ENCODE assay signal across 2 cellular contexts in the genomic region with DNA sequence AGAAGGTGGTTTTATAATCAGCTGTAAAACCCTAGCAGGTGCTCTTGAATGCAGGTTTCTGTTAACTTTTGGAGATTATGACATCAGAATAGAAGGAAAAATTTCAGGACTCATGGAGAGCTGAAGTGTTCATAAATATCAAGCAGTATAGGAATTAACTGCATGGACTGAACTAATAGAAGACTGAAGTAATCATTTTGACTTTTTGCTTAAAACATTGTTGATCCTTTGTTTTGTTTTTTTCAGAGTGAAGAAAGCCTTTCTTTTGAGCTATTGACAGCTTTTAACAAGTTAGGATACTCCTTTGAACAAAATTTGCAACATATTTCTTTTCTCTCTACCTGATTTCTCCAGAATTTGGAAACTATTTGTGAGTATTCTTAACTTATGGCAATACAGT.
TF ChIP-seq lines count a peak whose summit lies in the region.

No MANE protein-coding gene starts in this region.

TF ChIP-seq in GM23338, 12 proteins besides CTCF, POLR2A, EP300 and RAD21:
- TF ChIP-seq NANOG (IDR thresholded peaks at IDR 0.05; ENCODE audit: borderline replicate concordance) = no peak
- no peak for TF ChIP-seq STAT1 (IDR thresholded peaks at IDR 0.05; ENCODE audit: unreplicated experiment)
- no peak for TF ChIP-seq POLR2AphosphoS5 (IDR thresholded peaks at IDR 0.05; ENCODE audit: low read depth)
- TF ChIP-seq, protein P1, sequence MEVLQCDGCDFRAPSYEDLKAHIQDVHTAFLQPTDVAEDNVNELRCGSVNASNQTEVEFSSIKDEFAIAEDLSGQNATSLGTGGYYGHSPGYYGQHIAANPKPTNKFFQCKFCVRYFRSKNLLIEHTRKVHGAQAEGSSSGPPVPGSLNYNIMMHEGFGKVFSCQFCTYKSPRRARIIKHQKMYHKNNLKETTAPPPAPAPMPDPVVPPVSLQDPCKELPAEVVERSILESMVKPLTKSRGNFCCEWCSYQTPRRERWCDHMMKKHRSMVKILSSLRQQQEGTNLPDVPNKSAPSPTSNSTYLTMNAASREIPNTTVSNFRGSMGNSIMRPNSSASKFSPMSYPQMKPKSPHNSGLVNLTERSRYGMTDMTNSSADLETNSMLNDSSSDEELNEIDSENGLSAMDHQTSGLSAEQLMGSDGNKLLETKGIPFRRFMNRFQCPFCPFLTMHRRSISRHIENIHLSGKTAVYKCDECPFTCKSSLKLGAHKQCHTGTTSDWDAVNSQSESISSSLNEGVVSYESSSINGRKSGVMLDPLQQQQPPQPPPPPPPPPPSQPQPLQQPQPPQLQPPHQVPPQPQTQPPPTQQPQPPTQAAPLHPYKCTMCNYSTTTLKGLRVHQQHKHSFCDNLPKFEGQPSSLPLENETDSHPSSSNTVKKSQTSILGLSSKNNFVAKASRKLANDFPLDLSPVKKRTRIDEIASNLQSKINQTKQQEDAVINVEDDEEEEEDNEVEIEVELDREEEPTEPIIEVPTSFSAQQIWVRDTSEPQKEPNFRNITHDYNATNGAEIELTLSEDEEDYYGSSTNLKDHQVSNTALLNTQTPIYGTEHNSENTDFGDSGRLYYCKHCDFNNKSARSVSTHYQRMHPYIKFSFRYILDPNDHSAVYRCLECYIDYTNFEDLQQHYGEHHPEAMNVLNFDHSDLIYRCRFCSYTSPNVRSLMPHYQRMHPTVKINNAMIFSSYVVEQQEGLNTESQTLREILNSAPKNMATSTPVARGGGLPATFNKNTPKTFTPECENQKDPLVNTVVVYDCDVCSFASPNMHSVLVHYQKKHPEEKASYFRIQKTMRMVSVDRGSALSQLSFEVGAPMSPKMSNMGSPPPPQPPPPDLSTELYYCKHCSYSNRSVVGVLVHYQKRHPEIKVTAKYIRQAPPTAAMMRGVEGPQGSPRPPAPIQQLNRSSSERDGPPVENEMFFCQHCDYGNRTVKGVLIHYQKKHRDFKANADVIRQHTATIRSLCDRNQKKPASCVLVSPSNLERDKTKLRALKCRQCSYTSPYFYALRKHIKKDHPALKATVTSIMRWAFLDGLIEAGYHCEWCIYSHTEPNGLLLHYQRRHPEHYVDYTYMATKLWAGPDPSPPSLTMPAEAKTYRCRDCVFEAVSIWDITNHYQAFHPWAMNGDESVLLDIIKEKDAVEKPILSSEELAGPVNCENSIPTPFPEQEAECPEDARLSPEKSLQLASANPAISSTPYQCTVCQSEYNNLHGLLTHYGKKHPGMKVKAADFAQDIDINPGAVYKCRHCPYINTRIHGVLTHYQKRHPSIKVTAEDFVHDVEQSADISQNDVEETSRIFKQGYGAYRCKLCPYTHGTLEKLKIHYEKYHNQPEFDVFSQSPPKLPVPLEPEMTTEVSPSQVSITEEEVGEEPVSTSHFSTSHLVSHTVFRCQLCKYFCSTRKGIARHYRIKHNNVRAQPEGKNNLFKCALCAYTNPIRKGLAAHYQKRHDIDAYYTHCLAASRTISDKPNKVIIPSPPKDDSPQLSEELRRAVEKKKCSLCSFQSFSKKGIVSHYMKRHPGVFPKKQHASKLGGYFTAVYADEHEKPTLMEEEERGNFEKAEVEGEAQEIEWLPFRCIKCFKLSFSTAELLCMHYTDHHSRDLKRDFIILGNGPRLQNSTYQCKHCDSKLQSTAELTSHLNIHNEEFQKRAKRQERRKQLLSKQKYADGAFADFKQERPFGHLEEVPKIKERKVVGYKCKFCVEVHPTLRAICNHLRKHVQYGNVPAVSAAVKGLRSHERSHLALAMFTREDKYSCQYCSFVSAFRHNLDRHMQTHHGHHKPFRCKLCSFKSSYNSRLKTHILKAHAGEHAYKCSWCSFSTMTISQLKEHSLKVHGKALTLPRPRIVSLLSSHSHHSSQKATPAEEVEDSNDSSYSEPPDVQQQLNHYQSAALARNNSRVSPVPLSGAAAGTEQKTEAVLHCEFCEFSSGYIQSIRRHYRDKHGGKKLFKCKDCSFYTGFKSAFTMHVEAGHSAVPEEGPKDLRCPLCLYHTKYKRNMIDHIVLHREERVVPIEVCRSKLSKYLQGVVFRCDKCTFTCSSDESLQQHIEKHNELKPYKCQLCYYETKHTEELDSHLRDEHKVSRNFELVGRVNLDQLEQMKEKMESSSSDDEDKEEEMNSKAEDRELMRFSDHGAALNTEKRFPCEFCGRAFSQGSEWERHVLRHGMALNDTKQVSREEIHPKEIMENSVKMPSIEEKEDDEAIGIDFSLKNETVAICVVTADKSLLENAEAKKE (CRISPR knock-in tag; IDR thresholded peaks at IDR 0.05) = no peak
- no peak for TF ChIP-seq EZH2phosphoT487 (IDR thresholded peaks at IDR 0.05; ENCODE audit: unreplicated experiment)
- no peak for TF ChIP-seq ZNF331 (CRISPR knock-in tag; IDR thresholded peaks at IDR 0.05; ENCODE audit: low read depth)
- TF ChIP-seq, protein P2, sequence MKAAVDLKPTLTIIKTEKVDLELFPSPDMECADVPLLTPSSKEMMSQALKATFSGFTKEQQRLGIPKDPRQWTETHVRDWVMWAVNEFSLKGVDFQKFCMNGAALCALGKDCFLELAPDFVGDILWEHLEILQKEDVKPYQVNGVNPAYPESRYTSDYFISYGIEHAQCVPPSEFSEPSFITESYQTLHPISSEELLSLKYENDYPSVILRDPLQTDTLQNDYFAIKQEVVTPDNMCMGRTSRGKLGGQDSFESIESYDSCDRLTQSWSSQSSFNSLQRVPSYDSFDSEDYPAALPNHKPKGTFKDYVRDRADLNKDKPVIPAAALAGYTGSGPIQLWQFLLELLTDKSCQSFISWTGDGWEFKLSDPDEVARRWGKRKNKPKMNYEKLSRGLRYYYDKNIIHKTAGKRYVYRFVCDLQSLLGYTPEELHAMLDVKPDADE (IDR thresholded peaks at IDR 0.05) = no peak
- TF ChIP-seq JUNB (IDR thresholded peaks at IDR 0.05; ENCODE audit: unreplicated experiment) = no peak

TF ChIP-seq in H1, 55 proteins besides CTCF, POLR2A, EP300 and RAD21:
- TF ChIP-seq KDM1A (IDR thresholded peaks at IDR 0.05; ENCODE audit: borderline replicate concordance, low read length) (peak; percentile 46; the same call in 1 of the 2 replicates), CBX8 (IDR thresholded peaks at IDR 0.05; ENCODE audit: borderline replicate concordance, low read depth, low read length) (no peak), MAFK (IDR thresholded peaks at IDR 0.05; ENCODE audit: low read depth, low read length) (no peak)
